Comparison of ENCODE assay signal across 23 cellular contexts in the genomic region with DNA sequence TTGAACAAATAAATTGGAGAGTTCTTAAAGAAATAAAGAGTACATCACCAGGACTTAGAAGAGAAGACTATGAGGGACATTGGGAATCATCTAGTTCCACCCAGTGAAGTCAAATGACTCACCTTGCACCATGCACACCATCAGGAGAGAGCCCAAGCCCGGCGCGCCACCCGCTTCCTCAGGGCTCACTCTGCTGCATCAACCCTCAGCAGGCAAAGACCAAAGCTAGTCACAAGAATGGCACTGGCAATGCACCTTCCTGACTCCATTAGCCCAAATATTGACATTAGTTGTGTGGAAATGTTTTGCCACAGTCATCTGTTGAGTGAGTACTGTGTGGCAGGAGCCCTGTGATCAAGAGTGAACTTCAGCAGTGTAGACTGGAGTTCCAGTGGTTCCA. TPM values are rescaled to one million over a fixed set of nuclear protein-coding genes. Genes with fewer than 3 reads are reported as not detected.
A peak's percentile ranks its signal among the peaks of the same experiment; 100 is the strongest.
DNase-seq lines count a peak whose midpoint lies in the region; ATAC-seq, FAIRE-seq and TF ChIP-seq lines count a peak whose summit lies in the region.
"Had no signal": no experiment of that assay in that cellular context is flagged by ENCODE, and none has a peak within 500 bp of the region (broad histone marks: within the 10 kb centered on the region; RNA-seq: fewer than 3 reads in every experiment).

No MANE protein-coding gene starts in this region.

- CTCF ChIA-PET in HepG2 (lab: Yijun Ruan, JAX; ENCODE audit: low intra/inter-chr PET ratio, low total read pairs) (no interaction called here), PC-9 (lab: Charles Lee) (no interaction called here)

- no peak for ATAC-seq in CD4-positive, CD25-positive, alpha-beta regulatory T cell (ENCODE audit: low read depth in 2 of 2)
- peak; percentile 47 for ATAC-seq in HepG2
- ATAC-seq: A549, GM23338 had no signal

- 79% methylated on average over 4 of the region's 4 CpGs for WGBS in HepG2 (ENCODE audit: low lambda C conversion rate)

- TF ChIP-seq CTCF in MM.1S (IDR thresholded peaks at IDR 0.05; ENCODE audit: low read length): no peak
- TF ChIP-seq CTCF in HepG2 (CRISPR knock-in tag; IDR thresholded peaks at IDR 0.05): no peak
- TF ChIP-seq CTCF in PC-9 (conservative IDR thresholded peaks at IDR 0.05): no peak

- no peaks in the 10 kb centered on the region for H3K4me1 Mint-ChIP-seq in CD4-positive, CD25-positive, alpha-beta regulatory T cell

- H3K4me2 ChIP-seq in MM.1S (ENCODE audit: low read depth, low read length) (no peak overlapping the region), HepG2 (ENCODE audit: low read depth, low read length) (no peak overlapping the region), PC-9 (no peak overlapping the region)
- H3K4me2 ChIP-seq: A549, GM23338 had no signal

- H3K9me2 ChIP-seq in MM.1S (replicated peaks; ENCODE audit: insufficient read depth, low read length): no peaks in the 10 kb centered on the region
- no peaks in the 10 kb centered on the region for H3K9me2 ChIP-seq in PC-9 (ENCODE audit: insufficient read depth)

- no peak overlapping the region for H3K4me3 Mint-ChIP-seq in CD4-positive, CD25-positive, alpha-beta regulatory T cell
- H3K4me3 Mint-ChIP-seq: CD8-positive, alpha-beta memory T cell; GM23338 had no signal

- no peak for TF ChIP-seq RAD21 in HepG2 (CRISPR knock-in tag; IDR thresholded peaks at IDR 0.05)

- no peaks in the 10 kb centered on the region for H3K9me3 ChIP-seq in CD4-positive, CD25-positive, alpha-beta regulatory T cell (ENCODE audit: control insufficient read depth in 2 of 2, low read length in 2 of 2)
- H3K9me3 ChIP-seq in MM.1S (replicated peaks; ENCODE audit: insufficient read depth, low read length) (no peaks in the 10 kb centered on the region), HepG2 (ENCODE audit: low read length) (no peaks in the 10 kb centered on the region), PC-9 (ENCODE audit: insufficient read depth, low read depth) (no peaks in the 10 kb centered on the region)
- H3K9me3 ChIP-seq: A549 had no signal

- H3F3A ChIP-seq in MM.1S (ENCODE audit: insufficient read depth, low read length): no peaks in the 10 kb centered on the region
- H3F3A ChIP-seq in PC-9 (ENCODE audit: insufficient read depth, low read depth): no peaks in the 10 kb centered on the region

- no peaks in the 10 kb centered on the region for H3K36me3 ChIP-seq in CD4-positive, CD25-positive, alpha-beta regulatory T cell (ENCODE audit: control insufficient read depth, insufficient read depth, low read length)
- H3K36me3 ChIP-seq in MM.1S (replicated peaks; ENCODE audit: insufficient read depth, low read length) (no peaks in the 10 kb centered on the region), HepG2 (replicated peaks in 1 of 2; ENCODE audit: control insufficient read depth in 1 of 2, insufficient read depth in 2 of 2, low read length in 2 of 2) (no peaks in the 10 kb centered on the region), PC-9 (ENCODE audit: low read depth) (no peaks in the 10 kb centered on the region)

- H3K9me3 Mint-ChIP-seq in CD4-positive, CD25-positive, alpha-beta regulatory T cell: peaks cover 0 to 2% (median 0%) of the 10 kb centered on the region in 7 donors
- H3K9me3 Mint-ChIP-seq: CD8-positive, alpha-beta memory T cell; GM23338; IgD-negative memory B cell had no signal

- BruUV-seq in HepG2 (replicated peaks; lab: Mats Ljungman, UMichigan) (no TSS peak), PC-9 (replicated peaks; lab: Mats Ljungman, UMichigan) (no TSS peak)

- DNase-seq in DMS53 (lab: John Stamatoyannopoulos, UW) (peak; percentile 16), DMS53 treated with DMSO at 0.1 percent for 48 hours (lab: John Stamatoyannopoulos, UW; ENCODE audit: unreplicated experiment) (no peak), MM.1S (no peak), HepG2 (ENCODE audit: low spot score) (no peak), DMS153 (lab: John Stamatoyannopoulos, UW) (no peak), PC-9 (no peak)
- DNase-seq in CD4-positive, CD25-positive, alpha-beta regulatory T cell: no peak
- DNase-seq in stimulated activated CD4-positive, alpha-beta T cell treated with anti-CD3 and anti-CD28 coated beads, Interleukin-4, amount 100 ng/mL, for 4 hours: no peak
- DNase-seq: AML-193; CD8-positive, alpha-beta memory T cell; COR-L47; DMS 273 treated with DMSO at 0.1 percent for 48 hours; DMS79 treated with DMSO at 0.1 percent for 48 hours; EL; HCEC 1CT; KBM-7 had no signal

- no peak for TF ChIP-seq POLR2A in HepG2 (IDR thresholded peaks at IDR 0.05; ENCODE audit: insufficient read depth in 1 of 2, low read depth in 2 of 2, low read length in 2 of 2)

- H3K27ac Mint-ChIP-seq in CD4-positive, CD25-positive, alpha-beta regulatory T cell: peak overlapping the region in 2 of 3 donors; percentile 48 to 62
- H3K27ac Mint-ChIP-seq: GM23338 had no signal

- in situ Hi-C loops in HepG2 (cut with HindIII; ENCODE audit: extremely low pct_ligation_motif_present, low pct_unique_long_range_greater_than_20kb): no loop called here

- no peak overlapping the region for H3K4me3 ChIP-seq in CD4-positive, CD25-positive, alpha-beta regulatory T cell (ENCODE audit: low read depth, low read length)
- no peak overlapping the region for H3K4me3 ChIP-seq in MM.1S (ENCODE audit: low read length)
- no peak overlapping the region for H3K4me3 ChIP-seq in HepG2 (replicated peaks in 1 of 3; ENCODE audit: insufficient read depth in 1 of 3, low read depth in 2 of 3, low read length in 3 of 3)
- H3K4me3 ChIP-seq in PC-9: no peak overlapping the region
- H3K4me3 ChIP-seq: A549, GM23338 had no signal

- no peaks in the 10 kb centered on the region for H3K4me1 ChIP-seq in CD4-positive, CD25-positive, alpha-beta regulatory T cell (ENCODE audit: control insufficient read depth, insufficient read depth, low read length, poor library complexity, severe bottlenecking)
- H3K4me1 ChIP-seq in MM.1S (ENCODE audit: low read length) (peaks cover 12% of the 10 kb centered on the region), HepG2 (ENCODE audit: insufficient read depth, low read length) (no peaks in the 10 kb centered on the region), PC-9 (replicated peaks; ENCODE audit: insufficient read depth) (peaks cover 10% of the 10 kb centered on the region)
- H3K4me1 ChIP-seq: A549 had no signal

- no peaks in the 10 kb centered on the region for H3K36me3 Mint-ChIP-seq in CD4-positive, CD25-positive, alpha-beta regulatory T cell

- no peak for TF ChIP-seq EP300 in HepG2 (IDR thresholded peaks at IDR 0.05; ENCODE audit: low read depth in 2 of 2, low read length in 2 of 2)
- no peak for TF ChIP-seq EP300 in HepG2 (CRISPR knock-in tag; IDR thresholded peaks at IDR 0.05; ENCODE audit: borderline replicate concordance)

- no peak for FAIRE-seq in HepG2 (lab: Jason Lieb, UNC)
- FAIRE-seq: A549, G401.6, H54, HTR-8/SVneo had no signal

- 0 out of 2 replicates have a peak overlapping the region, but pooled peaks have one; percentile 43 for H2AFZ ChIP-seq in MM.1S (ENCODE audit: low read length)
- H2AFZ ChIP-seq in HepG2 (ENCODE audit: low read length): no peak overlapping the region
- no peak overlapping the region for H2AFZ ChIP-seq in PC-9
- H2AFZ ChIP-seq: GM23338 had no signal

- no peaks in the 10 kb centered on the region for H3K27me3 ChIP-seq in CD4-positive, CD25-positive, alpha-beta regulatory T cell (ENCODE audit: control insufficient read depth, insufficient read depth, low read length)
- no peaks in the 10 kb centered on the region for H3K27me3 ChIP-seq in MM.1S (replicated peaks; ENCODE audit: insufficient read depth, low read length)
- peaks cover 0 to 22% of the 10 kb centered on the region in 2 experiments; a peak in 2 of 5 replicates for H3K27me3 ChIP-seq in HepG2 (ENCODE audit: control insufficient read depth in 1 of 2, insufficient read depth in 2 of 2, low read length in 2 of 2)
- no peaks in the 10 kb centered on the region for H3K27me3 ChIP-seq in PC-9 (ENCODE audit: insufficient read depth, low read depth)

- H3K27me3 Mint-ChIP-seq in CD4-positive, CD25-positive, alpha-beta regulatory T cell: peaks cover 11% of the 10 kb centered on the region
- H3K27me3 Mint-ChIP-seq: IgD-negative memory B cell had no signal

- no peaks in the 10 kb centered on the region for H3K79me2 ChIP-seq in MM.1S (ENCODE audit: low read length)
- H3K79me2 ChIP-seq in HepG2 (ENCODE audit: insufficient read depth, low read length): no peaks in the 10 kb centered on the region
- no peaks in the 10 kb centered on the region for H3K79me2 ChIP-seq in PC-9 (ENCODE audit: low read depth)

- H3K9ac ChIP-seq in MM.1S (ENCODE audit: low read length) (no peak overlapping the region), HepG2 (ENCODE audit: insufficient read depth, low read depth, low read length) (no peak overlapping the region)

- H3K27ac ChIP-seq in CD4-positive, CD25-positive, alpha-beta regulatory T cell (ENCODE audit: insufficient read depth, low read length, poor library complexity, severe bottlenecking): no peak overlapping the region
- H3K27ac ChIP-seq in MM.1S (ENCODE audit: low read length) (no peak overlapping the region), HepG2 (ENCODE audit: extremely low read length, insufficient read depth, low read length) (no peak overlapping the region), PC-9 (no peak overlapping the region)
- H3K27ac ChIP-seq: 22Rv1, A549 had no signal

- POLR2A ChIA-PET in HepG2 (lab: Yijun Ruan, JAX) (no interaction called here), PC-9 (lab: Charles Lee; ENCODE audit: unreplicated experiment) (interaction anchor here (0.5 kb wide), 1 partner anchor 1655 kb away, joined by 3 read pairs; no protein-coding TSS in a partner anchor)

- H4K20me1 ChIP-seq in MM.1S (ENCODE audit: insufficient read depth, low read length): no peaks in the 10 kb centered on the region
- no peaks in the 10 kb centered on the region for H4K20me1 ChIP-seq in HepG2 (ENCODE audit: insufficient read depth, low read length)
- no peaks in the 10 kb centered on the region for H4K20me1 ChIP-seq in PC-9 (ENCODE audit: insufficient read depth)

- intact Hi-C loops in HepG2 (cut with micrococcal nuclease; ENCODE audit: unreplicated experiment): no loop called here
- intact Hi-C loops in PC-9 (cut with micrococcal nuclease; ENCODE audit: unreplicated experiment): no loop called here

RNA-seq across cellular contexts. Expression of a gene that starts 7.1 kb away (rescaled TPM):
- total RNA-seq in CD4-positive, CD25-positive, alpha-beta regulatory T cell: not detected
- not detected for polyA plus RNA-seq in CD4-positive, CD25-positive, alpha-beta regulatory T cell
- total RNA-seq in HepG2 (2016; rRNA removed; fragmentation: Illumina TruSeq; extraction: Trizol) (not detected in 2 replicates), PC-9 (2021) (10.0 and 12.7 TPM in 2 replicates)
- not detected in 2 replicates for total RNA-seq in HepG2 (2016; cell fraction: cytosol; rRNA removed; fragmentation: Illumina TruSeq; extraction: Trizol; ENCODE audit: low read depth)
- total RNA-seq in HepG2 (2016; cell fraction: insoluble cytoplasmic fraction; rRNA removed; fragmentation: Illumina TruSeq; extraction: Trizol): not detected in 2 replicates
- total RNA-seq in HepG2 (2016; cell fraction: membrane; rRNA removed; fragmentation: Illumina TruSeq; extraction: Trizol): not detected in 2 replicates
- total RNA-seq in HepG2 (2016; cell fraction: nucleus; rRNA removed; fragmentation: Illumina TruSeq; extraction: Trizol): not detected in 2 replicates
- not detected in 2 replicates for polyA plus RNA-seq in HepG2 (2011; rRNA removed)
- polyA plus RNA-seq in HepG2 (2011; cell fraction: cytosol; rRNA removed): not detected in 2 replicates
- polyA plus RNA-seq in HepG2 (2011; cell fraction: nucleus; rRNA removed): not detected in 2 replicates
- polyA plus RNA-seq in HepG2 (2012): not detected in 2 replicates
- not detected in 2 replicates for polyA plus RNA-seq in HepG2 (2016; cell fraction: cytosol; fragmentation: Illumina TruSeq; extraction: Trizol; ENCODE audit: low read depth)
- polyA plus RNA-seq in HepG2 (2016; cell fraction: insoluble cytoplasmic fraction; fragmentation: Illumina TruSeq; extraction: Trizol; ENCODE audit: low read depth): not detected in 2 replicates
- polyA plus RNA-seq in HepG2 (2016; cell fraction: membrane; fragmentation: Illumina TruSeq; extraction: Trizol; ENCODE audit: low read depth): not detected in 2 replicates
- not detected in 2 replicates for polyA plus RNA-seq in HepG2 (2016; cell fraction: nucleus; fragmentation: Illumina TruSeq; extraction: Trizol; ENCODE audit: insufficient read depth, low read depth)
- not detected in 2 replicates for polyA minus RNA-seq in HepG2 (2011; rRNA and poly(A)+ RNA removed; ENCODE audit: low replicate concordance)
- not detected in 2 replicates for polyA minus RNA-seq in HepG2 (2011; cell fraction: cytosol; rRNA and poly(A)+ RNA removed)
- polyA minus RNA-seq in HepG2 (2011; cell fraction: nucleus; rRNA and poly(A)+ RNA removed): not detected in 2 replicates
- total RNA-seq: CD8-positive, alpha-beta memory T cell had no signal
- polyA plus RNA-seq: A549; CD8-positive, alpha-beta memory T cell had no signal

Comparison
In these comparisons a context has a peak if more than half of its experiments do, and no peak if none do; other contexts are left out.
1. RNA of a gene that starts 7.1 kb away (total RNA-seq): 10.0 to 12.7 TPM in PC-9; not detected in CD4-positive, CD25-positive, alpha-beta regulatory T cell (single experiment) and not detected in HepG2; every median in the first group is over 10 times any median in the second.